In genomic region chr5:100903036-100903887, GRCh38 we compare ENCODE assay signal across 8 cellular contexts. TPM values are rescaled to one million over a fixed set of nuclear protein-coding genes. Genes with fewer than 3 reads are reported as not detected.
DNase-seq lines count a peak whose midpoint lies in the region; ATAC-seq lines count a peak whose summit lies in the region.

A gene with protein sequence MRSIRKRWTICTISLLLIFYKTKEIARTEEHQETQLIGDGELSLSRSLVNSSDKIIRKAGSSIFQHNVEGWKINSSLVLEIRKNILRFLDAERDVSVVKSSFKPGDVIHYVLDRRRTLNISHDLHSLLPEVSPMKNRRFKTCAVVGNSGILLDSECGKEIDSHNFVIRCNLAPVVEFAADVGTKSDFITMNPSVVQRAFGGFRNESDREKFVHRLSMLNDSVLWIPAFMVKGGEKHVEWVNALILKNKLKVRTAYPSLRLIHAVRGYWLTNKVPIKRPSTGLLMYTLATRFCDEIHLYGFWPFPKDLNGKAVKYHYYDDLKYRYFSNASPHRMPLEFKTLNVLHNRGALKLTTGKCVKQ (minus strand): TSS chr5:100903282. CDS start chr5:100902955, 327 bp downstream.

- DNase-seq in NCI-H524 (lab: John Stamatoyannopoulos, UW) (peak; percentile 81 to 84), ecto neural progenitor cell (ENCODE audit: low spot score) (peak; percentile 89), lung microvascular endothelial cell (ENCODE audit: low read depth in 2 of 2) (peak; percentile 76 to 82), HT-29 (ENCODE audit: low spot score) (no peak)
- DNase-seq in activated CD4-positive, alpha-beta T cell treated with anti-CD3 and anti-CD28 coated beads, Interleukin-2, amount 50 U/mL, for 48 hours = peak; percentile 89 to 93
- peak; percentile 79 to 93 (median 79) for DNase-seq in stimulated activated CD4-positive, alpha-beta T cell treated with anti-CD3 and anti-CD28 coated beads, TNF-alpha, amount 100 ng/mL, for 24 hours (ENCODE audit: low read depth in 3 of 3)

- ATAC-seq in GM18873 (IDR thresholded peaks at IDR 0.05; ENCODE audit: low FRiP score, unreplicated experiment) = peak; percentile 72
- ATAC-seq in HG03135 (IDR thresholded peaks at IDR 0.05; ENCODE audit: unreplicated experiment) = peak; percentile 77

RNA-seq across cellular contexts. Expression of the gene that starts here (rescaled TPM):
- total RNA-seq in lung microvascular endothelial cell = 3.0 and 6.5 TPM in 2 replicates
- not detected in 2 replicates for total RNA-seq in HT-29 (2014; rRNA removed; shearing (Covaris generic))
